Comparison of ENCODE assay signal across 23 cellular contexts in the genomic region with DNA sequence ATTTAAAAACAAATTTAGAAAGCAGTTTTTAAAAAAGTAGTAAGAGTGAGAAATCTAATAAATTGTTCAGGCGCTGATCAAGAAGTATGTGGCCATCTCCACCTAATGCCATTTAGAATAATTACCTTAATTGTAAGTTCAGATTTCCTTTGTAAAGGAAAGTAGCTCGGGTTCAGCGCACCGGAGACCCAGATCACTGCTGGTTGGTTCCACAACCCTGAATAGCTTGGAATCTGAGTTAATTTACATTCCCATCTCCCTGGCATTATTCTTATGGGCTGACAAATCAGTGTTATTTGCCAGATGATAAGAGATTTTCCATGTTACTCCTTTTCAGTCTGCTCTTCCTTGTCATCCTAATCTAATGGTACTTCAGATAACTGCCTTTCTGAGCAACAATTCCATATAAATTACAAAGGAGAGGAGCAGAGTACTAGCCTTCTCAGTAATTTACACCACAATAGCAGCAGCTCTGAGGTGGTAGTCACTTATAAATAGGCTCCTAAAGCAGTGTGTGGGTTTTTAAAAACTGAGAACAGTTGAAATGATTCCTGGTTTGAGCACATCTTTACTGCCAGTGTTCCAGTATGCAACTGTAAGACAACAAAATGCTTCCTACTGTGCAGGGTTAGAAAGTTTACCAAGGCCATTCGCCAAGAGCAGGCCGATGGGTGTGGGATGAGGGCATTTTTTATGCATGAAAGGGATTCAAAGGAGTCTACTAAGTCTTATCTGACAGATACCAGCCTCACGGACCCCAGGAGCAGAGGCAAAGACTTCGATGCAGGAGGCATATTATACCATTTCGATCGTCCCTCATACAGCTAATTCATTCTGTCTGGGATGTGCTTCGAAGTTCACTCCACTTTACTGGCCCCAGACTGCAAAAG.
DNase-seq lines count a peak whose midpoint lies in the region; ATAC-seq and TF ChIP-seq lines count a peak whose summit lies in the region.
"Had no signal": no experiment of that assay in that cellular context is flagged by ENCODE, and none has a peak within 500 bp of the region (broad histone marks: within the 10 kb centered on the region; RNA-seq: fewer than 3 reads in every experiment).

No MANE protein-coding gene starts in this region.

- H3K36me3 ChIP-seq in GM23338 (ENCODE audit: insufficient read depth) (no peaks in the 10 kb centered on the region), iPS-18a (ENCODE audit: control insufficient read depth, low read depth, low read length) (no peaks in the 10 kb centered on the region), neuronal stem cell (replicated peaks in 1 of 2; ENCODE audit: control insufficient read depth in 2 of 2, insufficient read depth in 2 of 2, low read length in 2 of 2) (no peaks in the 10 kb centered on the region)
- H3K36me3 ChIP-seq: BLaER1 treated with 17β-estradiol and CSF1 and Interleukin-3, amounts not matched to agents 10 nM and 100 nM; colonic mucosa; heart right ventricle had no signal

- peaks cover 27% of the 10 kb centered on the region for H3K4me1 ChIP-seq in GM23338 (ENCODE audit: insufficient read depth)
- peaks cover 33% of the 10 kb centered on the region for H3K4me1 ChIP-seq in iPS-18a (ENCODE audit: control insufficient read depth, low read depth, low read length)
- H3K4me1 ChIP-seq in neuronal stem cell (ENCODE audit: control insufficient read depth in 2 of 2, insufficient read depth in 1 of 2, low read depth in 1 of 2, low read length in 2 of 2), result peaks cover 7 to 27% of the 10 kb centered on the region in 2 donors
- H3K4me1 ChIP-seq: BLaER1 treated with 17β-estradiol and CSF1 and Interleukin-3, amounts not matched to agents 10 nM and 100 nM; Caco-2; colonic mucosa; foreskin keratinocyte had no signal

- peak overlapping the region; percentile 45 for H3K4me3 Mint-ChIP-seq in GM23338
- H3K4me3 Mint-ChIP-seq: activated CD4-positive, alpha-beta T cell treated with anti-CD3 and anti-CD28 coated beads, Interleukin-2, amount 10 ng/mL, durations not matched to agents 24 days and 14 days; activated naive CD4-positive, alpha-beta T cell treated with anti-CD3 and anti-CD28 coated beads, Interleukin-2, amount 50 U/mL, for 24 hours; T-helper 1 cell treated with Interleukin-12 subunit alpha and Interleukin-12 subunit beta and Interleukin-4 antibody, amounts not matched to agents 30 μg/mL and 1 μg/mL, for 36 hours had no signal

- no peak overlapping the region for H2BK12ac ChIP-seq in neuronal stem cell (ENCODE audit: low read length)

- no CpG with 5 or more reads among the region's 11 CpGs for WGBS in neuronal stem cell (ENCODE audit: extremely low coverage in 2 of 2, insufficient read length in 2 of 2, insufficient replicate concordance in 1 of 2), 2 donors

- ATAC-seq in GM23338 (peak; percentile 87), GM21515 (IDR thresholded peaks at IDR 0.05; ENCODE audit: unreplicated experiment) (no peak), GM19351 (IDR thresholded peaks at IDR 0.05; ENCODE audit: unreplicated experiment) (no peak), HG02870 (IDR thresholded peaks at IDR 0.05; ENCODE audit: unreplicated experiment) (no peak)
- ATAC-seq: esophagus mucosa, foreskin keratinocyte, heart right ventricle had no signal

- peaks cover 2% of the 10 kb centered on the region for H3K27me3 Mint-ChIP-seq in GM23338 (ENCODE audit: insufficient read depth, low read depth, poor library complexity)
- H3K27me3 Mint-ChIP-seq: activated CD4-positive, alpha-beta T cell treated with anti-CD3 and anti-CD28 coated beads, Interleukin-2, amount 10 ng/mL, durations not matched to agents 24 days and 14 days had no signal

- H2AK5ac ChIP-seq in neuronal stem cell (ENCODE audit: low read depth, low read length), result no peak overlapping the region

- no peak overlapping the region for H2BK15ac ChIP-seq in neuronal stem cell (ENCODE audit: low read length)

- H3K18ac ChIP-seq in neuronal stem cell (ENCODE audit: low read length), result no peak overlapping the region

- H3K4me3 ChIP-seq in GM23338 (peak overlapping the region; percentile 1; the same call in 1 of the 2 replicates), iPS-18a (ENCODE audit: low read length) (peak overlapping the region; percentile 37), neuronal stem cell (ENCODE audit: low read length in 2 of 2) (peak overlapping the region in 1 of 2 donors; percentile 18)
- H3K4me3 ChIP-seq: BLaER1 treated with 17β-estradiol and CSF1 and Interleukin-3, amounts not matched to agents 10 nM and 100 nM; colonic mucosa; heart right ventricle; skin epidermis had no signal

- peak; percentile 74 for DNase-seq in GM23338 (ENCODE audit: low spot score)
- peak; percentile 62 for DNase-seq in NCI-H345 (lab: John Stamatoyannopoulos, UW)
- no peak for DNase-seq in neuronal stem cell (ENCODE audit: low spot score)
- DNase-seq in NCI-H1694 (lab: John Stamatoyannopoulos, UW), result no peak
- DNase-seq: ACHN; activated CD4-positive, alpha-beta T cell treated with anti-CD3 and anti-CD28 coated beads, Interleukin-2, amount 10 ng/mL, durations not matched to agents 24 days and 14 days; Caco-2; colonic mucosa; DMS79; effector memory CD4-positive, alpha-beta T cell; foreskin keratinocyte; heart right ventricle; occipital lobe; RPMI8226 had no signal

- H2BK5ac ChIP-seq in neuronal stem cell (ENCODE audit: low read length), result no peak overlapping the region

- peak overlapping the region; percentile 84 for H3K27ac Mint-ChIP-seq in GM23338
- H3K27ac Mint-ChIP-seq: activated CD4-positive, alpha-beta T cell treated with anti-CD3 and anti-CD28 coated beads, Interleukin-2, amount 10 ng/mL, durations not matched to agents 24 days and 14 days; activated naive CD4-positive, alpha-beta T cell treated with anti-CD3 and anti-CD28 coated beads, Interleukin-2, amount 50 U/mL, for 24 hours; T-helper 1 cell treated with Interleukin-12 subunit alpha and Interleukin-12 subunit beta and Interleukin-4 antibody, amounts not matched to agents 30 μg/mL and 1 μg/mL, for 36 hours had no signal

- 0 out of 3 replicates have a peak, but pooled peaks cover 3% of the 10 kb centered on the region for H3K9me3 Mint-ChIP-seq in GM23338
- H3K9me3 Mint-ChIP-seq: activated CD4-positive, alpha-beta T cell treated with anti-CD3 and anti-CD28 coated beads, Interleukin-2, amount 10 ng/mL, durations not matched to agents 24 days and 14 days; activated naive CD4-positive, alpha-beta T cell treated with anti-CD3 and anti-CD28 coated beads, Interleukin-2, amount 50 U/mL, for 24 hours; T-helper 1 cell treated with Interleukin-12 subunit alpha and Interleukin-12 subunit beta and Interleukin-4 antibody, amounts not matched to agents 30 μg/mL and 1 μg/mL, for 36 hours had no signal

- no peaks in the 10 kb centered on the region for H4K20me1 ChIP-seq in GM23338 (replicated peaks; ENCODE audit: insufficient read depth)
- H4K20me1 ChIP-seq: BLaER1 treated with 17β-estradiol and CSF1 and Interleukin-3, amounts not matched to agents 10 nM and 100 nM had no signal

- no peaks in the 10 kb centered on the region for H3K27me3 ChIP-seq in GM23338 (ENCODE audit: insufficient read depth)
- H3K27me3 ChIP-seq in iPS-18a (ENCODE audit: control insufficient read depth, insufficient read depth, low read length), result no peaks in the 10 kb centered on the region
- no peaks in the 10 kb centered on the region for H3K27me3 ChIP-seq in neuronal stem cell (ENCODE audit: control insufficient read depth in 3 of 3, insufficient read depth in 3 of 3, low read depth in 1 of 3, low read length in 3 of 3)
- H3K27me3 ChIP-seq: BLaER1 treated with 17β-estradiol and CSF1 and Interleukin-3, amounts not matched to agents 10 nM and 100 nM; colonic mucosa had no signal

- H3K4me2 ChIP-seq in GM23338, result peak overlapping the region; percentile 57
- no peak overlapping the region for H3K4me2 ChIP-seq in neuronal stem cell (ENCODE audit: insufficient read depth, low read length, poor library complexity, severe bottlenecking)
- H3K4me2 ChIP-seq: BLaER1 treated with 17β-estradiol and CSF1 and Interleukin-3, amounts not matched to agents 10 nM and 100 nM had no signal

- no peak overlapping the region for H3K23ac ChIP-seq in neuronal stem cell (ENCODE audit: low read depth, low read length, poor library complexity)

- H3K9ac ChIP-seq in iPS-18a (ENCODE audit: low read length) (peak overlapping the region; percentile 10), neuronal stem cell (ENCODE audit: low read depth, low read length, poor library complexity) (no peak overlapping the region)
- H3K9ac ChIP-seq: BLaER1 treated with 17β-estradiol and CSF1 and Interleukin-3, amounts not matched to agents 10 nM and 100 nM had no signal

- no peaks in the 10 kb centered on the region for H3F3A ChIP-seq in GM23338 (replicated peaks; ENCODE audit: low read depth)

- no peak for TF ChIP-seq CTCF in GM23338 (conservative IDR thresholded peaks at IDR 0.05; ENCODE audit: low read depth in 2 of 2)

- no peak overlapping the region for H4K91ac ChIP-seq in neuronal stem cell (ENCODE audit: low read depth, low read length, poor library complexity)

- no peak overlapping the region for H3K4ac ChIP-seq in neuronal stem cell (ENCODE audit: low read length)

- peaks cover 27% of the 10 kb centered on the region for H3K4me1 Mint-ChIP-seq in GM23338
- H3K4me1 Mint-ChIP-seq: activated CD4-positive, alpha-beta T cell treated with anti-CD3 and anti-CD28 coated beads, Interleukin-2, amount 10 ng/mL, durations not matched to agents 24 days and 14 days; activated naive CD4-positive, alpha-beta T cell treated with anti-CD3 and anti-CD28 coated beads, Interleukin-2, amount 50 U/mL, for 24 hours had no signal

- H3K14ac ChIP-seq in neuronal stem cell (ENCODE audit: low read length), result no peak overlapping the region

- H2BK120ac ChIP-seq in neuronal stem cell (ENCODE audit: low read depth, low read length), result no peak overlapping the region

- H3K27ac ChIP-seq in GM23338 (ENCODE audit: low read depth), result peak overlapping the region; percentile 57
- H3K27ac ChIP-seq in iPS-18a (ENCODE audit: low read length), result peak overlapping the region; percentile 25
- H3K27ac ChIP-seq in neuronal stem cell (replicated peaks; ENCODE audit: low read length), result no peak overlapping the region
- H3K27ac ChIP-seq: BLaER1 treated with 17β-estradiol and CSF1 and Interleukin-3, amounts not matched to agents 10 nM and 100 nM; colonic mucosa; foreskin keratinocyte; heart right ventricle; skin epidermis had no signal

- H3K36me3 Mint-ChIP-seq in GM23338 (ENCODE audit: low read depth), result no peaks in the 10 kb centered on the region; the same call in 2 of the 3 replicates
- H3K36me3 Mint-ChIP-seq: activated naive CD4-positive, alpha-beta T cell treated with anti-CD3 and anti-CD28 coated beads, Interleukin-2, amount 50 U/mL, for 24 hours had no signal

- no peaks in the 10 kb centered on the region for H3K79me2 ChIP-seq in GM23338 (replicated peaks; ENCODE audit: insufficient read depth)

- H3K9me3 ChIP-seq in iPS-18a (ENCODE audit: control insufficient read depth, low read depth, low read length) (no peaks in the 10 kb centered on the region), neuronal stem cell (replicated peaks in 1 of 2; ENCODE audit: control insufficient read depth in 2 of 2, insufficient read depth in 1 of 2, low read depth in 1 of 2, low read length in 2 of 2) (no peaks in the 10 kb centered on the region)
- H3K9me3 ChIP-seq: Caco-2, colonic mucosa, heart right ventricle had no signal

- no peak overlapping the region for H2AFZ ChIP-seq in GM23338
- peak overlapping the region; percentile 80 for H2AFZ ChIP-seq in neuronal stem cell (ENCODE audit: low read length)

- no peak overlapping the region for H4K8ac ChIP-seq in neuronal stem cell (ENCODE audit: low read depth, low read length)

- 0 out of 2 replicates have a peak, but pooled peaks cover 6% of the 10 kb centered on the region for H3K9me2 ChIP-seq in GM23338 (ENCODE audit: insufficient read depth)

- H3K79me1 ChIP-seq in neuronal stem cell (ENCODE audit: low read depth, low read length), result no peaks in the 10 kb centered on the region

Comparison
In these comparisons a context has a peak if more than half of its experiments do, and no peak if none do; other contexts are left out.
1. DNase-seq: peak in GM23338 (single experiment) and NCI-H345 (single experiment); none in neuronal stem cell (single experiment) and NCI-H1694 (single experiment).